In the genomic region with DNA sequence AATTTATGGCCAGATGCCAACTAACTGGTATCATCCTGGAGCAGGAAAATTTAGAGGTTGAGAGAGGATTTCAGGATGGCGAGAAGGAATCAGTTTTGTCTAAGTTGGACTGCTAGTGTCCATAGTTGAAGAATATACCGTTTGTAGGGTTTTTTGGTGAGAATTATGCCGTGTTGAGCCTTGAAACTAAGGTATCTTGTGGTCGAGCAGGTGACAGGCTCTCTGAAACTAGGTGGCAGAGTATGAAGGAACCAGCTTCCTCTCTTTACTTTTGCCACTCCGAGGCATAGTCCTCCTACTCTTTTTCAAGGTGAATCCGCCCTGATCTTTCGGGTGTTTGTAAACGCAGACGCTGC, we compare ENCODE assay signal across 10 cellular contexts. TPM values are rescaled to one million over a fixed set of nuclear protein-coding genes. Genes with fewer than 3 reads are reported as not detected.
DNase-seq lines count a peak whose midpoint lies in the region; ATAC-seq, FAIRE-seq and TF ChIP-seq lines count a peak whose summit lies in the region.
"Had no signal": no experiment of that assay in that cellular context is flagged by ENCODE, and none has a peak within 500 bp of the region (broad histone marks: within the 10 kb centered on the region; RNA-seq: fewer than 3 reads in every experiment).

No MANE protein-coding gene starts in this region.

- H3K4me3 ChIP-seq in HL-60 (replicated peaks; ENCODE audit: insufficient read depth, low read length) = no peak overlapping the region; the same call in 1 of the 2 replicates
- no peak overlapping the region for H3K4me3 ChIP-seq in esophagus muscularis mucosa
- H3K4me3 ChIP-seq in ascending aorta = no peak overlapping the region

- TF ChIP-seq CTCF in HL-60 (IDR thresholded peaks at IDR 0.05; ENCODE audit: insufficient read depth, low read length) (no peak), esophagus muscularis mucosa (IDR thresholded peaks at IDR 0.05) (no peak), ascending aorta (IDR thresholded peaks at IDR 0.05) (no peak), foreskin keratinocyte (conservative IDR thresholded peaks at IDR 0.05) (no peak), chondrocyte (IDR thresholded peaks at IDR 0.05) (no peak)

- no peak for TF ChIP-seq EP300 in esophagus muscularis mucosa (IDR thresholded peaks at IDR 0.05)

- DNase-seq in GM12892 (ENCODE audit: insufficient read length) = no peak
- DNase-seq in HL-60 (ENCODE audit: low read depth in 1 of 2, low spot score in 1 of 2) = peak in 1 of 2 experiments; percentile 42
- DNase-seq in esophagus muscularis mucosa (ENCODE audit: extremely low spot score) = no peak
- DNase-seq in ascending aorta (ENCODE audit: low spot score in 2 of 2) = no peak
- no peak for DNase-seq in foreskin keratinocyte
- no peak for DNase-seq in chondrocyte (ENCODE audit: low spot score)
- DNase-seq in hypothalamus (lab: John Stamatoyannopoulos, UW) = no peak

- peaks cover 3% of the 10 kb centered on the region for H3K4me1 Mint-ChIP-seq in chondrocyte (ENCODE audit: low read depth)

- ATAC-seq in GM21529 (IDR thresholded peaks at IDR 0.05; ENCODE audit: unreplicated experiment) (peak; percentile 71), foreskin keratinocyte (no peak)
- ATAC-seq: HCT116 had no signal

- no peaks in the 10 kb centered on the region for H3K9me3 ChIP-seq in esophagus muscularis mucosa
- no peaks in the 10 kb centered on the region for H3K9me3 ChIP-seq in ascending aorta

- no peaks in the 10 kb centered on the region for H3K27me3 ChIP-seq in HL-60 (ENCODE audit: insufficient read depth, poor library complexity, severe bottlenecking)
- H3K27me3 ChIP-seq in esophagus muscularis mucosa = no peaks in the 10 kb centered on the region
- no peaks in the 10 kb centered on the region for H3K27me3 ChIP-seq in ascending aorta
- H3K27me3 ChIP-seq in foreskin keratinocyte = no peaks in the 10 kb centered on the region

- intact Hi-C loops in esophagus muscularis mucosa (cut with DNase I) = no loop called here
- intact Hi-C loops in ascending aorta (cut with DNase I) = no loop called here

- no peaks in the 10 kb centered on the region for H3K36me3 Mint-ChIP-seq in chondrocyte (ENCODE audit: low read depth)

- peak; percentile 54 for TF ChIP-seq POLR2A in GM12892 (IDR thresholded peaks at IDR 0.05; ENCODE audit: low read depth, low read length)
- no peak for TF ChIP-seq POLR2A in esophagus muscularis mucosa (IDR thresholded peaks at IDR 0.05; ENCODE audit: low read depth)

- H3K27ac ChIP-seq in HL-60 (replicated peaks) (peak overlapping the region; percentile 70), esophagus muscularis mucosa (replicated peaks in 1 of 4) (peak overlapping the region in 3 of 4 donors; percentile 8 to 28 (median 9)), ascending aorta (no peak overlapping the region), foreskin keratinocyte (no peak overlapping the region)

- FAIRE-seq in GM12892 (lab: Jason Lieb, UNC) = peak; percentile 95

- 80% methylated on average over 9 of the region's 9 CpGs for WGBS in esophagus muscularis mucosa

- H3K4me1 ChIP-seq in esophagus muscularis mucosa = peaks cover 16 to 84% (median 76%) of the 10 kb centered on the region in 4 donors
- peaks cover 4 to 6% of the 10 kb centered on the region in 2 donors for H3K4me1 ChIP-seq in ascending aorta
- H3K4me1 ChIP-seq in foreskin keratinocyte = no peaks in the 10 kb centered on the region

- H3K27me3 Mint-ChIP-seq in chondrocyte (ENCODE audit: low read depth) = no peaks in the 10 kb centered on the region
- H3K27me3 Mint-ChIP-seq: activated naive CD4-positive, alpha-beta T cell treated with anti-CD3 and anti-CD28 coated beads, Interleukin-2, amount 50 U/mL, for 24 hours had no signal

- H3K36me3 ChIP-seq in esophagus muscularis mucosa (no peaks in the 10 kb centered on the region), ascending aorta (no peaks in the 10 kb centered on the region)

- H3K27ac Mint-ChIP-seq in chondrocyte (ENCODE audit: unreplicated experiment) = no peak overlapping the region
- H3K27ac Mint-ChIP-seq: activated naive CD4-positive, alpha-beta T cell treated with anti-CD3 and anti-CD28 coated beads, Interleukin-2, amount 50 U/mL, for 24 hours had no signal

- H3K4me3 Mint-ChIP-seq in chondrocyte (ENCODE audit: unreplicated experiment) = no peak overlapping the region
- H3K4me3 Mint-ChIP-seq: activated naive CD4-positive, alpha-beta T cell treated with anti-CD3 and anti-CD28 coated beads, Interleukin-2, amount 50 U/mL, for 24 hours had no signal

- no peaks in the 10 kb centered on the region for H3K9me3 Mint-ChIP-seq in chondrocyte (ENCODE audit: low read depth)
- H3K9me3 Mint-ChIP-seq: activated naive CD4-positive, alpha-beta T cell treated with anti-CD3 and anti-CD28 coated beads, Interleukin-2, amount 50 U/mL, for 24 hours had no signal

RNA-seq across cellular contexts. Expression of a gene that starts 9.7 kb away (rescaled TPM):
- 76.6 TPM for polyA plus RNA-seq in GM12892 (2012; ENCODE audit: missing spikeins)
- total RNA-seq in esophagus muscularis mucosa = 10 to 100 TPM; 34.5 to 71.3 (median 36.5) TPM
- 13.3 TPM for total RNA-seq in ascending aorta
- 14.1 and 15.1 TPM in 2 replicates for total RNA-seq in foreskin keratinocyte
- polyA plus RNA-seq in foreskin keratinocyte = 5.0 and 5.2 TPM in 2 replicates
- 12.7 to 24.6 TPM (median 15.6 TPM) in 3 replicates for total RNA-seq in chondrocyte

Comparison
In these comparisons a context has a peak if more than half of its experiments do, and no peak if none do; other contexts are left out.
1. H3K27ac ChIP-seq: peak in HL-60 (single experiment) and esophagus muscularis mucosa (3 of 4); none in ascending aorta (0 of 2) and foreskin keratinocyte (single experiment).